In genomic region chr12:32860182-32860581, GRCh38 we compare ENCODE assay signal across 19 cellular contexts.
"Had no signal": no experiment of that assay in that cellular context is flagged by ENCODE, and none has a peak within 500 bp of the region (broad histone marks: within the 10 kb centered on the region; RNA-seq: fewer than 3 reads in every experiment).

No MANE protein-coding gene starts in this region.

- H3K9me3 Mint-ChIP-seq: activated CD4-positive, alpha-beta memory T cell treated with anti-CD3 and anti-CD28 coated beads for 36 hours; activated T-cell treated with anti-CD3 and anti-CD28 coated beads, Interleukin-2, amount 50 U/mL, for 4 hours; naive B cell had no signal

- H3K4me1 ChIP-seq: parathyroid adenoma, tibial nerve had no signal

- H3K4me3 Mint-ChIP-seq: activated CD4-positive, alpha-beta memory T cell treated with anti-CD3 and anti-CD28 coated beads for 36 hours; activated CD4-positive, alpha-beta T cell treated with anti-CD3 and anti-CD28 coated beads for 36 hours; activated T-cell treated with anti-CD3 and anti-CD28 coated beads, Interleukin-2, amount 50 U/mL, for 4 hours; naive B cell had no signal

- H3K4me3 ChIP-seq: lung, tibial nerve had no signal

- H3K27ac Mint-ChIP-seq: activated CD4-positive, alpha-beta memory T cell treated with anti-CD3 and anti-CD28 coated beads for 36 hours; activated CD4-positive, alpha-beta T cell treated with anti-CD3 and anti-CD28 coated beads for 36 hours had no signal

- ATAC-seq: activated CD4-positive, alpha-beta T cell treated with anti-CD3 and anti-CD28 coated beads for 36 hours; activated T-cell treated with anti-CD3 and anti-CD28 coated beads, Interleukin-2, amount 50 U/mL, for 4 hours had no signal

- H3K79me2 ChIP-seq: parathyroid adenoma had no signal

- H3K9me3 ChIP-seq: SK-N-SH, tibial nerve had no signal

- H3K4me1 Mint-ChIP-seq: activated CD4-positive, alpha-beta T cell treated with anti-CD3 and anti-CD28 coated beads for 36 hours; naive B cell had no signal

- H3K27me3 ChIP-seq: tibial nerve had no signal

- H2AFZ ChIP-seq: parathyroid adenoma had no signal

- H3K4me2 ChIP-seq: SK-N-SH had no signal

- H3K9ac ChIP-seq: parathyroid adenoma, SK-N-SH had no signal

- H3K27ac ChIP-seq: parathyroid adenoma, tibial nerve, VCaP had no signal

- DNase-seq: activated CD4-positive, alpha-beta memory T cell treated with anti-CD3 and anti-CD28 coated beads for 36 hours; activated CD4-positive, alpha-beta T cell treated with anti-CD3 and anti-CD28 coated beads for 36 hours; activated effector memory CD4-positive, alpha-beta T cell treated with Interleukin-2 at 50 U/mL for 16 hours; activated naive CD4-positive, alpha-beta T cell treated with anti-CD3 and anti-CD28 coated beads, Interleukin-2, amount 50 U/mL, for 16 hours; activated T-cell treated with anti-CD3 and anti-CD28 coated beads, Interleukin-2, amount 50 U/mL, for 4 hours; cortex of kidney; effector CD4-positive, alpha-beta T cell; hippocampal formation; naive B cell; retina; SK-N-SH; stimulated activated CD4-positive, alpha-beta T cell treated with anti-CD3 and anti-CD28 coated beads, Interleukin-2, amount 100 ng/mL, for 48 hours; stimulated activated naive CD4-positive, alpha-beta T cell; T-helper 1 cell; T1000 had no signal

- H3K36me3 Mint-ChIP-seq: activated CD4-positive, alpha-beta memory T cell treated with anti-CD3 and anti-CD28 coated beads for 36 hours; naive B cell had no signal
